Comparison of ENCODE assay signal across 23 cellular contexts in the genomic region with DNA sequence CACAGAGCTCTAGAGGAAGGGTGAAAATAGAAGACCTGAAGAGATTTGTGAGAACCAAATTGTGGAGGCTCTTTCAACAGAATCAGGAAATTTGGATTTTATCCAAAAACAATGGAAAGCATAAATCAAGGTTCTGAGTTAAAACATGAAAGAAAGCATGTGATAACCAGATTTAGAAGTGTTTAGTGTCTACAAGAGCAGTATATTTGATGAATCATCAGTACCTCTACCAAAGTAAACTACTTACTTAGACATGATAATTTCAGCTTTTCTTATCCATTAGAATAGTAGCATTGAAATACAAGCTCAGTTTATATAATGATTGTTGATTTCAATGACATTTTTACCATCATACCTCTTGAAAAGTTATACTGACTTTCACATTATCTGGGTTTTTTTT. TPM values are rescaled to one million over a fixed set of nuclear protein-coding genes. Genes with fewer than 3 reads are reported as not detected.
DNase-seq lines count a peak whose midpoint lies in the region; ATAC-seq, FAIRE-seq and TF ChIP-seq lines count a peak whose summit lies in the region.
"Had no signal": no experiment of that assay in that cellular context is flagged by ENCODE, and none has a peak within 500 bp of the region (broad histone marks: within the 10 kb centered on the region; RNA-seq: fewer than 3 reads in every experiment).

No MANE protein-coding gene starts in this region.

- RAD21 ChIA-PET in HCT116 (lab: Charles Lee; ENCODE audit: low non-redundant PET in 1 of 2, low total read pairs in 2 of 2, uncharacterized antibody in 2 of 2, unreplicated experiment in 2 of 2) = interaction anchor here (0.7 to 1.4 kb wide), 3 partner anchors 126 to 408 kb away, joined by 3 to 6 read pairs (median 4); no protein-coding TSS in a partner anchor

- no peak for TF ChIP-seq EP300 in A549 (IDR thresholded peaks at IDR 0.05)

- TF ChIP-seq POLR2A in A549 (IDR thresholded peaks at IDR 0.05; ENCODE audit: low read length) (no peak), HCT116 (IDR thresholded peaks at IDR 0.05; ENCODE audit: borderline replicate concordance, extremely low read depth, insufficient read depth, insufficient read length) (no peak)

- TF ChIP-seq CTCF in A549 (IDR thresholded peaks at IDR 0.05) = no peak
- TF ChIP-seq CTCF in HCT116 (IDR thresholded peaks at IDR 0.05 in 2 of 3, conservative IDR thresholded peaks at IDR 0.05 in 1 of 3; ENCODE audit: borderline replicate concordance in 1 of 3, insufficient read depth in 1 of 3, low read depth in 2 of 3, low read length in 2 of 3) = no peak
- TF ChIP-seq CTCF in fibroblast of villous mesenchyme (IDR thresholded peaks at IDR 0.05; ENCODE audit: insufficient read depth, low read depth, low read length) = no peak

- H3K9ac ChIP-seq in HCT116 (ENCODE audit: low read length) = no peak overlapping the region
- H3K9ac ChIP-seq: KMS-11 had no signal

- no peak for ATAC-seq in A549
- ATAC-seq in HCT116 = no peak
- no peak for ATAC-seq in GM21367 (IDR thresholded peaks at IDR 0.05; ENCODE audit: unreplicated experiment)
- ATAC-seq: GM23338 had no signal

- no peaks in the 10 kb centered on the region for H3K36me3 ChIP-seq in HCT116 (ENCODE audit: control insufficient read depth in 1 of 2, insufficient read depth in 2 of 2, low read length in 2 of 2)
- H3K36me3 ChIP-seq: BE2C had no signal

- peak overlapping the region; percentile 14 for H2AFZ ChIP-seq in HCT116 (ENCODE audit: low read depth, low read length, poor library complexity, severe bottlenecking)
- H2AFZ ChIP-seq: GM23338 had no signal

- no peaks in the 10 kb centered on the region for H3K27me3 ChIP-seq in HCT116 (ENCODE audit: insufficient read depth, low read length)
- H3K27me3 ChIP-seq: BE2C had no signal

- H3K79me2 ChIP-seq in HCT116 (ENCODE audit: insufficient read depth, low read length) = no peaks in the 10 kb centered on the region

- BruUV-seq in HCT116 (replicated peaks; lab: Mats Ljungman, UMichigan) = no TSS peak

- H3K9me2 ChIP-seq in HCT116 (ENCODE audit: insufficient read depth) = no peaks in the 10 kb centered on the region

- POLR2A ChIA-PET in A549 (lab: Yijun Ruan, JAX) (no interaction called here), HCT116 (lab: Charles Lee) (no interaction called here)

- H3K9me3 ChIP-seq in A549 (no peaks in the 10 kb centered on the region), HCT116 (ENCODE audit: control insufficient read depth in 1 of 2, insufficient read depth in 1 of 2, low read depth in 1 of 2, low read length in 2 of 2) (no peaks in the 10 kb centered on the region)
- H3K9me3 ChIP-seq: BE2C had no signal

- no peak for FAIRE-seq in A549 (lab: Jason Lieb, UNC)
- FAIRE-seq: GM12892, RCC 7860 had no signal

- H4K20me1 ChIP-seq in HCT116 (ENCODE audit: insufficient read depth) = no peaks in the 10 kb centered on the region

- no peak for TF ChIP-seq RAD21 in A549 (conservative IDR thresholded peaks at IDR 0.05 in 1 of 2, IDR thresholded peaks at IDR 0.05 in 1 of 2)
- TF ChIP-seq RAD21 in HCT116 (IDR thresholded peaks at IDR 0.05; ENCODE audit: low read depth) = no peak

- no peaks in the 10 kb centered on the region for H3K4me1 ChIP-seq in A549
- peaks cover 6 to 7% of the 10 kb centered on the region in 2 experiments; a peak in 3 of 4 replicates for H3K4me1 ChIP-seq in HCT116 (ENCODE audit: control insufficient read depth in 1 of 2, insufficient read depth in 2 of 2, low read length in 2 of 2)
- H3K4me1 ChIP-seq: BE2C had no signal

- CTCF ChIA-PET in A549 (lab: Yijun Ruan, JAX) (interaction anchor here (1.3 to 16.8 kb wide), 3 partner anchors 9 to 139 kb away, joined by 3 to 180 read pairs (median 18); partner anchors contain the start of gene SLC25A31), HCT116 (lab: Charles Lee) (interaction anchor here (1.2 to 5.5 kb wide), 3 partner anchors 20 to 445 kb away, joined by 3 to 96 read pairs (median 4); partner anchors contain the start of gene SLC25A31)

- no peak overlapping the region for H3K4me2 ChIP-seq in A549
- no peak overlapping the region for H3K4me2 ChIP-seq in HCT116 (ENCODE audit: low read length)
- H3K4me2 ChIP-seq: GM23338, KMS-11 had no signal

- DNase-seq in A549 (ENCODE audit: low read depth in 1 of 2, low spot score in 1 of 2) (no peak), HCT116 (ENCODE audit: low read depth, low spot score) (no peak), amniotic epithelial cell (ENCODE audit: low read depth) (peak; percentile 20), fibroblast of villous mesenchyme (ENCODE audit: low read depth) (peak; percentile 2), NCI-H526 treated with DMSO at 0.1 percent for 48 hours (lab: John Stamatoyannopoulos, UW) (no peak)
- no peak for DNase-seq in activated CD8-positive, alpha-beta memory T cell treated with anti-CD3 and anti-CD28 coated beads, Interleukin-2, amount 50 U/mL, for 48 hours
- DNase-seq: ACHN, BE2C, DMS153, DND-41, H9, IMR-90, MM.1S, NCI-H2029, NCI-H2171, NCI-H226, SIG-M5, T-helper 2 cell had no signal

- intact Hi-C loops in HCT116 (cut with micrococcal nuclease) = loop anchor here (10.0 kb wide), 1 partner anchor 618 kb away; no protein-coding TSS in a partner anchor

- no peak overlapping the region for H3K4me3 ChIP-seq in A549
- no peak overlapping the region for H3K4me3 ChIP-seq in HCT116 (replicated peaks in 1 of 2; ENCODE audit: low read depth in 1 of 2, low read length in 2 of 2)
- H3K4me3 ChIP-seq in fibroblast of villous mesenchyme (ENCODE audit: low read depth, low read length) = no peak overlapping the region
- H3K4me3 ChIP-seq: GM23338 had no signal

- H3K27ac ChIP-seq in A549 = no peak overlapping the region
- H3K27ac ChIP-seq in HCT116 (ENCODE audit: low read depth, low read length) = no peak overlapping the region
- H3K27ac ChIP-seq: KMS-11 had no signal

TF ChIP-seq in A549, 52 proteins besides CTCF, POLR2A, EP300 and RAD21:
- TF ChIP-seq MAFK (IDR thresholded peaks at IDR 0.05; ENCODE audit: partially characterized antibody) (peak; percentile 16), MAZ (IDR thresholded peaks at IDR 0.05; ENCODE audit: borderline replicate concordance, low read depth, low read length) (no peak)

TF ChIP-seq in HCT116, 20 proteins besides CTCF, POLR2A, EP300 and RAD21:
- TF ChIP-seq EZH2phosphoT487 (IDR thresholded peaks at IDR 0.05; ENCODE audit: borderline replicate concordance) (no peak), CBX3 (IDR thresholded peaks at IDR 0.05; ENCODE audit: low read depth) (no peak), CEBPB (IDR thresholded peaks at IDR 0.05; ENCODE audit: low read depth) (no peak), EZH2 (IDR thresholded peaks at IDR 0.05) (no peak), YY1 (IDR thresholded peaks at IDR 0.05; ENCODE audit: extremely low read depth, insufficient replicate concordance, low read depth, low read length) (no peak), JUND (IDR thresholded peaks at IDR 0.05) (no peak), SIN3A (IDR thresholded peaks at IDR 0.05; ENCODE audit: low read depth) (no peak)

RNA-seq across cellular contexts. Expression of gene INTU, which starts 25.9 kb away (rescaled TPM):
- polyA plus RNA-seq in A549 (2011; rRNA removed) (4.7 TPM in 2 replicates), A549 (2017; fragmentation: RNase III; extraction: RNeasy Plus Mini Kit Qiagen cat#74134 plus additional on column Dnase treatment) (1.2 to 1.8 TPM (median 1.5 TPM) in 3 replicates)
- 0.52 and 0.53 TPM in 2 replicates for polyA plus RNA-seq in A549 (2012; cell fraction: cytosol; rRNA removed)
- 1.2 and 2.0 TPM in 2 replicates for polyA plus RNA-seq in A549 (2012; cell fraction: nucleus; rRNA removed)
- 4.3 and 4.8 TPM in 2 replicates for polyA minus RNA-seq in A549 (2011; rRNA and poly(A)+ RNA removed)
- total RNA-seq in HCT116 (2021; ENCODE audit: unreplicated experiment) (12.0 TPM), fibroblast of villous mesenchyme (7.4 and 13.0 TPM in 2 replicates)
- 2.4 and 3.5 TPM in 2 replicates for polyA plus RNA-seq in HCT116 (2012)

Comparison
In these comparisons a context has a peak if more than half of its experiments do, and no peak if none do; other contexts are left out.
1. DNase-seq: peak in amniotic epithelial cell (single experiment) and fibroblast of villous mesenchyme (single experiment); none in A549 (0 of 2), HCT116 (single experiment), NCI-H526 treated with DMSO at 0.1 percent for 48 hours (single experiment) and activated CD8-positive, alpha-beta memory T cell treated with anti-CD3 and anti-CD28 coated beads, Interleukin-2, amount 50 U/mL, for 48 hours (single experiment).